Comparison of ENCODE assay signal across 25 cellular contexts in genomic region chr9:123717581-123717980, GRCh38.
"Had no signal": no experiment of that assay in that cellular context is flagged by ENCODE, and none has a peak within 500 bp of the region (broad histone marks: within the 10 kb centered on the region; RNA-seq: fewer than 3 reads in every experiment).

No MANE protein-coding gene starts in this region.

- H3K4me3 ChIP-seq: hepatocyte, lower lobe of right lung, pancreas, prostate gland, skin epidermis, tibial nerve, upper lobe of left lung, vagina had no signal

- H3K4me2 ChIP-seq: hepatocyte had no signal

- H3K4me1 ChIP-seq: lower lobe of right lung, pancreas, prostate gland, tibial nerve, upper lobe of left lung, vagina had no signal

- H3K4me1 Mint-ChIP-seq: neural crest cell had no signal

- H3K36me3 ChIP-seq: lower lobe of right lung, pancreas, prostate gland, upper lobe of left lung, vagina had no signal

- H3K27ac ChIP-seq: hepatocyte, lower lobe of right lung, pancreas, prostate gland, skin epidermis, tibial nerve, upper lobe of left lung, vagina had no signal

- H3K27me3 Mint-ChIP-seq: naive thymus-derived CD8-positive, alpha-beta T cell; stimulated activated memory B cell treated with anti-CD40 and anti-IgM and Interleukin-4, amounts not matched to agents 10 μg/mL and 1 μg/mL and 100 μg/mL, for 72 hours; stimulated activated naive CD8-positive, alpha-beta T cell treated with anti-CD3 and anti-CD28 coated beads, Interleukin-15, amount 100 ng/mL, for 72 hours had no signal

- H3K27ac Mint-ChIP-seq: naive thymus-derived CD8-positive, alpha-beta T cell; stimulated activated naive CD8-positive, alpha-beta T cell treated with anti-CD3 and anti-CD28 coated beads, Interleukin-15, amount 100 ng/mL, for 72 hours had no signal

- ATAC-seq: lower lobe of right lung; naive thymus-derived CD8-positive, alpha-beta T cell; pancreas; sciatic nerve; stimulated activated memory B cell treated with anti-CD40 and anti-IgM and Interleukin-4, amounts not matched to agents 10 μg/mL and 1 μg/mL and 100 μg/mL, for 72 hours; stimulated activated naive CD8-positive, alpha-beta T cell treated with anti-CD3 and anti-CD28 coated beads, Interleukin-15, amount 100 ng/mL, for 72 hours had no signal

- H2AFZ ChIP-seq: hepatocyte had no signal

- H3K4me3 Mint-ChIP-seq: naive thymus-derived CD8-positive, alpha-beta T cell; nephron; neural crest cell; stimulated activated memory B cell treated with anti-CD40 and anti-IgM and Interleukin-4, amounts not matched to agents 10 μg/mL and 1 μg/mL and 100 μg/mL, for 72 hours; stimulated activated naive CD8-positive, alpha-beta T cell treated with anti-CD3 and anti-CD28 coated beads, Interleukin-15, amount 100 ng/mL, for 72 hours had no signal

- H3K9me3 ChIP-seq: pancreas, prostate gland had no signal

- H3K27me3 ChIP-seq: hepatocyte, pancreas, tibial nerve, upper lobe of left lung, vagina had no signal

- DNase-seq: islet precursor cell; lower lobe of right lung; mammary epithelial cell; mesenchymal stem cell; naive thymus-derived CD8-positive, alpha-beta T cell; nucleus accumbens; pancreas; posterior cingulate gyrus; retina; right cardiac atrium; stimulated activated CD4-positive, alpha-beta T cell treated with anti-CD3 and anti-CD28 coated beads, Interleukin-4, amount 100 ng/mL, for 4 hours; stimulated activated CD8-positive, alpha-beta memory T cell treated with anti-CD3 and anti-CD28 coated beads, Interleukin-4, amount 100 ng/mL, for 48 hours; stimulated activated naive CD4-positive, alpha-beta T cell treated with Interleukin-2 at 50 U/mL for 16 hours; stimulated activated naive CD8-positive, alpha-beta T cell treated with anti-CD3 and anti-CD28 coated beads, Interleukin-15, amount 100 ng/mL, for 72 hours; substantia nigra; upper lobe of left lung had no signal
